ENCODE assay signal across 15 cellular contexts in genomic region chr11:61277973-61278565, GRCh38. TPM values are rescaled to one million over a fixed set of nuclear protein-coding genes. Genes with fewer than 3 reads are reported as not detected.
DNase-seq lines count a peak whose midpoint lies in the region; ATAC-seq and TF ChIP-seq lines count a peak whose summit lies in the region.
"Had no signal": no experiment of that assay in that cellular context is flagged by ENCODE, and none has a peak within 500 bp of the region (broad histone marks: within the 10 kb centered on the region; RNA-seq: fewer than 3 reads in every experiment).

No MANE protein-coding gene starts in this region.

- H3K4me2 ChIP-seq in BLaER1 treated with 17β-estradiol and CSF1 and Interleukin-3, amounts not matched to agents 10 nM and 100 nM: peak overlapping the region in 8 of 11 experiments; percentile 4 to 58 (median 43); a peak in 11 of 22 replicates
- H3K4me2 ChIP-seq in neuronal stem cell (ENCODE audit: insufficient read depth, low read length, poor library complexity, severe bottlenecking): no peak overlapping the region
- H3K4me2 ChIP-seq: A549 had no signal

- no peaks in the 10 kb centered on the region for H3K9me3 Mint-ChIP-seq in activated T-cell treated with anti-CD3 and anti-CD28 coated beads, Interleukin-2, amount 50 U/mL, for 4 hours

- H3K4ac ChIP-seq in neuronal stem cell (ENCODE audit: low read length): no peak overlapping the region

- peak overlapping the region in 3 of 11 experiments; percentile 7 to 24 (median 8); a peak in 2 of 22 replicates for H3K27ac ChIP-seq in BLaER1 treated with 17β-estradiol and CSF1 and Interleukin-3, amounts not matched to agents 10 nM and 100 nM
- peak overlapping the region; percentile 93 for H3K27ac ChIP-seq in SK-N-MC
- peak overlapping the region; percentile 16 for H3K27ac ChIP-seq in layer of hippocampus (ENCODE audit: low read depth, low read length)
- H3K27ac ChIP-seq in neuronal stem cell (replicated peaks; ENCODE audit: low read length): no peak overlapping the region
- H3K27ac ChIP-seq in substantia nigra (ENCODE audit: low read depth, low read length, poor library complexity, severe bottlenecking): no peak overlapping the region
- H3K27ac ChIP-seq in tibial nerve: no peak overlapping the region
- H3K27ac ChIP-seq: A549 had no signal

- H4K20me1 ChIP-seq in BLaER1 treated with 17β-estradiol and CSF1 and Interleukin-3, amounts not matched to agents 10 nM and 100 nM: peaks cover 0 to 46% (median 30%) of the 10 kb centered on the region in 11 experiments; a peak in 16 of 22 replicates

- no peak overlapping the region for H3K4me3 ChIP-seq in BLaER1 treated with 17β-estradiol and CSF1 and Interleukin-3, amounts not matched to agents 10 nM and 100 nM
- H3K4me3 ChIP-seq in SK-N-MC (peak overlapping the region; percentile 69), neuronal stem cell (ENCODE audit: low read length in 2 of 2) (no peak overlapping the region), tibial nerve (no peak overlapping the region)
- H3K4me3 ChIP-seq: A549 had no signal

- H2AFZ ChIP-seq in neuronal stem cell (ENCODE audit: low read length): peak overlapping the region; percentile 21

- H3K14ac ChIP-seq in neuronal stem cell (ENCODE audit: low read length): no peak overlapping the region

- H2BK5ac ChIP-seq in neuronal stem cell (ENCODE audit: low read length): no peak overlapping the region

- no peak overlapping the region for H4K91ac ChIP-seq in neuronal stem cell (ENCODE audit: low read depth, low read length, poor library complexity)

- H3K4me3 Mint-ChIP-seq in activated T-cell treated with anti-CD3 and anti-CD28 coated beads, Interleukin-2, amount 50 U/mL, for 4 hours: no peak overlapping the region
- H3K4me3 Mint-ChIP-seq: CD4-positive, alpha-beta memory T cell had no signal

- no peak overlapping the region for H3K23ac ChIP-seq in neuronal stem cell (ENCODE audit: low read depth, low read length, poor library complexity)

- H3K36me3 Mint-ChIP-seq in activated T-cell treated with anti-CD3 and anti-CD28 coated beads, Interleukin-2, amount 50 U/mL, for 4 hours (ENCODE audit: insufficient read depth): no peaks in the 10 kb centered on the region
- H3K36me3 Mint-ChIP-seq: CD4-positive, alpha-beta memory T cell had no signal

- peak overlapping the region in 4 of 11 experiments; percentile 21 to 28 (median 25); a peak in 2 of 22 replicates for H3K9ac ChIP-seq in BLaER1 treated with 17β-estradiol and CSF1 and Interleukin-3, amounts not matched to agents 10 nM and 100 nM
- H3K9ac ChIP-seq in SK-N-MC (ENCODE audit: insufficient read length) (peak overlapping the region; percentile 62), neuronal stem cell (ENCODE audit: low read depth, low read length, poor library complexity) (no peak overlapping the region)

- H3K79me1 ChIP-seq in neuronal stem cell (ENCODE audit: low read depth, low read length): no peaks in the 10 kb centered on the region

- H2BK120ac ChIP-seq in neuronal stem cell (ENCODE audit: low read depth, low read length): no peak overlapping the region

- no peak for TF ChIP-seq EP300 in tibial nerve (IDR thresholded peaks at IDR 0.05)

- no peak overlapping the region for H2BK12ac ChIP-seq in neuronal stem cell (ENCODE audit: low read length)

- no peak overlapping the region for H2AK5ac ChIP-seq in neuronal stem cell (ENCODE audit: low read depth, low read length)

- WGBS in neuronal stem cell (ENCODE audit: extremely low coverage in 2 of 2, insufficient read length in 2 of 2, insufficient replicate concordance in 1 of 2), 2 donors: no CpG with 5 or more reads among the region's 11 CpGs
- 48 to 52% methylated on average over 11 of the region's 11 CpGs for WGBS in tibial nerve, 2 donors

- no peak for TF ChIP-seq POLR2A in tibial nerve (IDR thresholded peaks at IDR 0.05)

- no peak overlapping the region for H3K18ac ChIP-seq in neuronal stem cell (ENCODE audit: low read length)

- no peaks in the 10 kb centered on the region for H3K9me3 ChIP-seq in BLaER1 treated with 17β-estradiol and CSF1 and Interleukin-3, amounts not matched to agents 10 nM and 100 nM (replicated peaks in 1 of 11)
- H3K9me3 ChIP-seq in SK-N-MC (ENCODE audit: low read depth, low read length): no peaks in the 10 kb centered on the region
- H3K9me3 ChIP-seq in neuronal stem cell (replicated peaks in 1 of 2; ENCODE audit: control insufficient read depth in 2 of 2, insufficient read depth in 1 of 2, low read depth in 1 of 2, low read length in 2 of 2): no peaks in the 10 kb centered on the region
- H3K9me3 ChIP-seq in tibial nerve: no peaks in the 10 kb centered on the region
- H3K9me3 ChIP-seq: A549 had no signal

- no peaks in the 10 kb centered on the region for H3K27me3 ChIP-seq in BLaER1 treated with 17β-estradiol and CSF1 and Interleukin-3, amounts not matched to agents 10 nM and 100 nM
- H3K27me3 ChIP-seq in layer of hippocampus (ENCODE audit: control insufficient read depth, insufficient read depth, low read length): no peaks in the 10 kb centered on the region
- no peaks in the 10 kb centered on the region for H3K27me3 ChIP-seq in neuronal stem cell (ENCODE audit: control insufficient read depth in 3 of 3, insufficient read depth in 3 of 3, low read depth in 1 of 3, low read length in 3 of 3)
- no peaks in the 10 kb centered on the region for H3K27me3 ChIP-seq in tibial nerve

- peaks cover 4% of the 10 kb centered on the region for H3K27me3 Mint-ChIP-seq in activated T-cell treated with anti-CD3 and anti-CD28 coated beads, Interleukin-2, amount 50 U/mL, for 4 hours (ENCODE audit: low read depth)

- H3K4me1 Mint-ChIP-seq in activated T-cell treated with anti-CD3 and anti-CD28 coated beads, Interleukin-2, amount 50 U/mL, for 4 hours (ENCODE audit: low read depth): no peaks in the 10 kb centered on the region
- H3K4me1 Mint-ChIP-seq: CD4-positive, alpha-beta memory T cell had no signal

- peaks cover 29 to 86% (median 79%) of the 10 kb centered on the region in 11 experiments for H3K36me3 ChIP-seq in BLaER1 treated with 17β-estradiol and CSF1 and Interleukin-3, amounts not matched to agents 10 nM and 100 nM
- H3K36me3 ChIP-seq in SK-N-MC (ENCODE audit: insufficient read depth, low read length) (no peaks in the 10 kb centered on the region; the same call in 1 of the 2 replicates), neuronal stem cell (replicated peaks in 1 of 2; ENCODE audit: control insufficient read depth in 2 of 2, insufficient read depth in 2 of 2, low read length in 2 of 2) (peaks cover 0 to 32% of the 10 kb centered on the region in 2 donors), tibial nerve (peaks cover 0 to 6% (median 0%) of the 10 kb centered on the region in 3 donors)

- H2BK15ac ChIP-seq in neuronal stem cell (ENCODE audit: low read length): no peak overlapping the region

- H3K4me1 ChIP-seq in BLaER1 treated with 17β-estradiol and CSF1 and Interleukin-3, amounts not matched to agents 10 nM and 100 nM: peaks cover 28 to 64% (median 57%) of the 10 kb centered on the region in 10 experiments
- peaks cover 3 to 6% of the 10 kb centered on the region in 2 donors for H3K4me1 ChIP-seq in neuronal stem cell (ENCODE audit: control insufficient read depth in 2 of 2, insufficient read depth in 1 of 2, low read depth in 1 of 2, low read length in 2 of 2)
- H3K4me1 ChIP-seq in tibial nerve: peaks cover 0 to 14% (median 0%) of the 10 kb centered on the region in 4 donors

- DNase-seq in SK-N-MC (ENCODE audit: low read depth, low spot score) (peak; percentile 64), neuronal stem cell (ENCODE audit: low spot score) (no peak), substantia nigra (lab: John Stamatoyannopoulos, UW) (no peak), tibial nerve (ENCODE audit: low spot score in 2 of 2) (no peak)
- no peak for DNase-seq in activated T-cell treated with anti-CD3 and anti-CD28 coated beads, Interleukin-2, amount 50 U/mL, for 4 hours
- DNase-seq: CD4-positive, alpha-beta memory T cell; DMS79; HCEC 1CT; NCI-H1694; NCI-H345; NCI-H526 treated with DMSO at 0.1 percent for 48 hours had no signal

- no peak for TF ChIP-seq CTCF in tibial nerve (IDR thresholded peaks at IDR 0.05)

- H4K8ac ChIP-seq in neuronal stem cell (ENCODE audit: low read depth, low read length): no peak overlapping the region

- no peak for ATAC-seq in activated T-cell treated with anti-CD3 and anti-CD28 coated beads, Interleukin-2, amount 50 U/mL, for 4 hours
- ATAC-seq: A549, Right ventricle myocardium inferior had no signal

RNA-seq across cellular contexts. Expression of gene VWCE, which starts 17.0 kb away (rescaled TPM):
- polyA plus RNA-seq in neuronal stem cell (2013, experiment 1 of 2): 9.1 TPM
- 9.2 TPM for polyA plus RNA-seq in neuronal stem cell (2013, experiment 2 of 2)
- 10 to 100 TPM; 10.2 to 21.0 (median 15.5) TPM for total RNA-seq in activated T-cell treated with anti-CD3 and anti-CD28 coated beads, Interleukin-2, amount 50 U/mL, for 4 hours
- 1 to 10 TPM; 1.3 to 6.3 (median 4.3) TPM for total RNA-seq in tibial nerve
- polyA plus RNA-seq: CD4-positive, alpha-beta memory T cell had no signal

RNA-seq across cellular contexts. Expression of gene PGA5, which starts 37.1 kb away (rescaled TPM):
- polyA plus RNA-seq in neuronal stem cell (2013, experiment 1 of 2): 0.61 TPM
- 0.55 TPM for polyA plus RNA-seq in neuronal stem cell (2013, experiment 2 of 2)
- total RNA-seq in activated T-cell treated with anti-CD3 and anti-CD28 coated beads, Interleukin-2, amount 50 U/mL, for 4 hours: not detected
- total RNA-seq in tibial nerve: 1 to 10 TPM in 1 of 4 donors, not detected in 3; 3.6 TPM
- total RNA-seq: CD4-positive, alpha-beta memory T cell had no signal
- polyA plus RNA-seq: A549; CD4-positive, alpha-beta memory T cell had no signal

RNA-seq across cellular contexts. Expression of gene DDB1, which starts 54.8 kb away (rescaled TPM):
- polyA plus RNA-seq in neuronal stem cell (2013, experiment 1 of 2): 94.2 TPM
- polyA plus RNA-seq in neuronal stem cell (2013, experiment 2 of 2): 91.0 TPM
- 100 to 1,000 TPM; 313 to 358 (median 327) TPM for total RNA-seq in activated T-cell treated with anti-CD3 and anti-CD28 coated beads, Interleukin-2, amount 50 U/mL, for 4 hours
- 100 to 1,000 TPM; 100 to 138 (median 113) TPM for total RNA-seq in tibial nerve

RNA-seq across cellular contexts. Expression of gene TKFC, which starts 55.0 kb away (rescaled TPM):
- polyA plus RNA-seq in neuronal stem cell (2013, experiment 1 of 2): 18.6 TPM
- polyA plus RNA-seq in neuronal stem cell (2013, experiment 2 of 2): 20.1 TPM
- 10 to 100 TPM; 50.8 to 51.4 (median 51.1) TPM for total RNA-seq in activated T-cell treated with anti-CD3 and anti-CD28 coated beads, Interleukin-2, amount 50 U/mL, for 4 hours
- total RNA-seq in tibial nerve: 10 to 100 TPM; 15.0 to 39.6 (median 24.5) TPM

RNA-seq across cellular contexts. Expression of gene PGA4, which starts 55.9 kb away (rescaled TPM):
- polyA plus RNA-seq in neuronal stem cell (2013, experiment 1 of 2): 0.08 TPM
- polyA plus RNA-seq in neuronal stem cell (2013, experiment 2 of 2): 0.06 TPM
- total RNA-seq in activated T-cell treated with anti-CD3 and anti-CD28 coated beads, Interleukin-2, amount 50 U/mL, for 4 hours: not detected
- total RNA-seq in tibial nerve: 10 to 100 TPM in 1 of 4 donors, 1 to 10 TPM in 2, not detected in 1; 2.2 to 10.5 (median 8.6) TPM
- total RNA-seq: CD4-positive, alpha-beta memory T cell; Right ventricle myocardium inferior had no signal
- polyA plus RNA-seq: A549; CD4-positive, alpha-beta memory T cell had no signal

Comparison
In these comparisons a context has a peak if more than half of its experiments do, and no peak if none do; other contexts are left out.
1. H3K27ac ChIP-seq: peak in SK-N-MC (single experiment) and layer of hippocampus (single experiment); none in neuronal stem cell (single experiment), substantia nigra (single experiment) and tibial nerve (0 of 4).